In the genomic region with DNA sequence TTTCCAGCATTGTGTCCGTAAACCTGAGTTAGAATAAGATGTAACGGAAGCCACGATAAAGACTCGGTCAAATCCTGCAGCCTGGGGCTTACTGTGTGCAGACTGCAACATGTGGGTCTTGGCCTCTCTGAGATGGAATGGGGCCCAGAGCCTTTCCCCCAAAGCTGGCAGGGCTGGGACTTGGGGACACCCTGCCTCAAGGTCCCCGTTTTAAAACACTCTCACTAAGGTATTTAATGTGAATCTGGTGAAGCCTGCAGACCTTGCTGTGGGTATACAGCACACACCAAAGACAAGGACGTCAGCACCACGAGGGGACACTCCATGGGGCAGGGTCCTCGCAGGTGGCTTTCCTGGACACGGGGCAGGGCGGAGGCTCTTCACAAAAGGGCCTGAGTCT, we compare ENCODE assay signal across 12 cellular contexts. TPM values are rescaled to one million over a fixed set of nuclear protein-coding genes. Genes with fewer than 3 reads are reported as not detected.
DNase-seq lines count a peak whose midpoint lies in the region; ATAC-seq, FAIRE-seq and TF ChIP-seq lines count a peak whose summit lies in the region.
"Had no signal": no experiment of that assay in that cellular context is flagged by ENCODE, and none has a peak within 500 bp of the region (broad histone marks: within the 10 kb centered on the region; RNA-seq: fewer than 3 reads in every experiment).

No MANE protein-coding gene starts in this region.

- H3K4me3 Mint-ChIP-seq in activated naive CD4-positive, alpha-beta T cell treated with anti-CD3 and anti-CD28 coated beads, Interleukin-2, amount 50 U/mL, for 24 hours: peak overlapping the region; percentile 95
- peak overlapping the region; percentile 81 for H3K4me3 Mint-ChIP-seq in stimulated activated effector memory CD8-positive, alpha-beta T cell treated with anti-CD3 and anti-CD28 coated beads, Interleukin-12 subunit alpha, Interleukin-12 subunit beta, amount 100 ng/mL, for 72 hours

- DNase-seq in activated naive CD4-positive, alpha-beta T cell (lab: John Stamatoyannopoulos, UW): no peak
- DNase-seq in GM12878 (ENCODE audit: low read depth, low spot score) (no peak), 8988T (no peak), Right ventricle myocardium inferior (ENCODE audit: missing footprints) (no peak), NK-92 (lab: John Stamatoyannopoulos, UW; ENCODE audit: unreplicated experiment) (no peak)
- no peak for DNase-seq in stimulated activated effector memory CD8-positive, alpha-beta T cell treated with anti-CD3 and anti-CD28 coated beads, Interleukin-12 subunit alpha, Interleukin-12 subunit beta, amount 100 ng/mL, for 72 hours (ENCODE audit: low spot score in 2 of 2)
- DNase-seq: colonic mucosa, NCI-H526 treated with DMSO at 0.1 percent for 48 hours had no signal

- no peaks in the 10 kb centered on the region for H3K27me3 ChIP-seq in Loucy (ENCODE audit: insufficient read depth, low read length, poor library complexity, severe bottlenecking)
- H3K27me3 ChIP-seq in GM12878 (replicated peaks in 1 of 2; ENCODE audit: control insufficient read depth in 2 of 2, insufficient read depth in 2 of 2, low read length in 1 of 2): no peaks in the 10 kb centered on the region
- H3K27me3 ChIP-seq: colonic mucosa had no signal

- H3K4me2 ChIP-seq in Loucy (ENCODE audit: low read depth, low read length, poor library complexity, severe bottlenecking): peak overlapping the region; percentile 97
- peak overlapping the region; percentile 4; the same call in 1 of the 2 replicates for H3K4me2 ChIP-seq in GM12878 (ENCODE audit: control insufficient read depth, insufficient read depth)

- intact Hi-C loops in GM12878 (cut with micrococcal nuclease; ENCODE audit: unreplicated experiment): loop anchor here (1.0 kb wide), 2 partner anchors 99 to 140 kb away; no protein-coding TSS in a partner anchor
- intact Hi-C loops in Right ventricle myocardium inferior (cut with DNase I): loop anchor here (1.0 kb wide), 1 partner anchor 99 kb away; no protein-coding TSS in a partner anchor

- peak overlapping the region; percentile 87 for H3K9ac ChIP-seq in Loucy (ENCODE audit: low read depth, low read length, poor library complexity, severe bottlenecking)
- H3K9ac ChIP-seq in GM12878 (ENCODE audit: control insufficient read depth, insufficient read depth, low read length): no peak overlapping the region

- in situ Hi-C loops in GM12878 (cut with MboI): loop anchor here (5.0 to 25.0 kb wide), 2 partner anchors 94 to 229 kb away; no protein-coding TSS in a partner anchor

- BruUV-seq in GM12878 (replicated peaks; lab: Mats Ljungman, UMichigan): no TSS peak

- TF ChIP-seq POLR2A in GM12878 (IDR thresholded peaks at IDR 0.05; ENCODE audit: low read depth, low read length): no peak

- peak overlapping the region; percentile 95 for H3K4me3 ChIP-seq in Loucy (ENCODE audit: low read length, poor library complexity, severe bottlenecking)
- H3K4me3 ChIP-seq in GM12878: no peak overlapping the region
- H3K4me3 ChIP-seq: colonic mucosa had no signal

- no peaks in the 10 kb centered on the region for H3K9me3 Mint-ChIP-seq in activated naive CD4-positive, alpha-beta T cell treated with anti-CD3 and anti-CD28 coated beads, Interleukin-2, amount 50 U/mL, for 24 hours
- H3K9me3 Mint-ChIP-seq in stimulated activated effector memory CD8-positive, alpha-beta T cell treated with anti-CD3 and anti-CD28 coated beads, Interleukin-12 subunit alpha, Interleukin-12 subunit beta, amount 100 ng/mL, for 72 hours: no peaks in the 10 kb centered on the region

- no peak for TF ChIP-seq CTCF in Loucy (conservative IDR thresholded peaks at IDR 0.05; ENCODE audit: low read length)
- TF ChIP-seq CTCF in GM12878 (IDR thresholded peaks at IDR 0.05 in 2 of 3, conservative IDR thresholded peaks at IDR 0.05 in 1 of 3; ENCODE audit: control insufficient read depth in 2 of 3, extremely low read depth in 1 of 3, insufficient read depth in 1 of 3, low read depth in 3 of 3, low read length in 3 of 3): no peak

- H3K36me3 Mint-ChIP-seq in activated naive CD4-positive, alpha-beta T cell treated with anti-CD3 and anti-CD28 coated beads, Interleukin-2, amount 50 U/mL, for 24 hours: no peaks in the 10 kb centered on the region
- H3K36me3 Mint-ChIP-seq in stimulated activated effector memory CD8-positive, alpha-beta T cell treated with anti-CD3 and anti-CD28 coated beads, Interleukin-12 subunit alpha, Interleukin-12 subunit beta, amount 100 ng/mL, for 72 hours: peaks cover 76% of the 10 kb centered on the region

- WGBS in GM12878 (ENCODE audit: insufficient coverage, insufficient replicate concordance, low lambda C conversion rate, missing lambda C conversion rate): 73% methylated on average over 10 of the region's 10 CpGs

- H3K36me3 ChIP-seq in Loucy (ENCODE audit: insufficient read depth, low read length) (no peaks in the 10 kb centered on the region; the same call in 1 of the 2 replicates), GM12878 (ENCODE audit: control insufficient read depth in 2 of 2, insufficient read depth in 2 of 2, low read length in 1 of 2) (peaks cover 0 to 2% of the 10 kb centered on the region in 2 experiments; a peak in 2 of 4 replicates)
- H3K36me3 ChIP-seq: colonic mucosa had no signal

- no peak for TF ChIP-seq EP300 in GM12878 (IDR thresholded peaks at IDR 0.05; ENCODE audit: borderline replicate concordance in 1 of 2, control insufficient read depth in 1 of 2, low read depth in 2 of 2, low read length in 2 of 2)

- no peaks in the 10 kb centered on the region for H3K27me3 Mint-ChIP-seq in activated naive CD4-positive, alpha-beta T cell treated with anti-CD3 and anti-CD28 coated beads, Interleukin-2, amount 50 U/mL, for 24 hours

- no peak overlapping the region for H3K27ac ChIP-seq in GM12878 (ENCODE audit: control insufficient read depth, insufficient read depth)
- H3K27ac ChIP-seq: colonic mucosa had no signal

- no peaks in the 10 kb centered on the region for H3K9me2 ChIP-seq in Loucy (replicated peaks; ENCODE audit: low read depth, low read length)

- peaks cover 51% of the 10 kb centered on the region for H3K79me2 ChIP-seq in Loucy (ENCODE audit: insufficient read depth, low read length)
- H3K79me2 ChIP-seq in GM12878 (ENCODE audit: control insufficient read depth, insufficient read depth, low read length): peaks cover 39% of the 10 kb centered on the region

- no peak overlapping the region for H3K27ac Mint-ChIP-seq in activated naive CD4-positive, alpha-beta T cell treated with anti-CD3 and anti-CD28 coated beads, Interleukin-2, amount 50 U/mL, for 24 hours
- peak overlapping the region; percentile 78 for H3K27ac Mint-ChIP-seq in stimulated activated effector memory CD8-positive, alpha-beta T cell treated with anti-CD3 and anti-CD28 coated beads, Interleukin-12 subunit alpha, Interleukin-12 subunit beta, amount 100 ng/mL, for 72 hours

- H3K4me1 ChIP-seq in Loucy (ENCODE audit: insufficient read depth, low read length, poor library complexity, severe bottlenecking): peaks cover 33% of the 10 kb centered on the region
- peaks cover 30% of the 10 kb centered on the region for H3K4me1 ChIP-seq in GM12878 (ENCODE audit: control insufficient read depth, insufficient read depth, low read length)

- POLR2A ChIA-PET in GM12878 (lab: Charles Lee): interaction anchor here (0.6 kb wide), 1 partner anchor 277 kb away, joined by 3 read pairs; no protein-coding TSS in a partner anchor

- H3K4me1 Mint-ChIP-seq in activated naive CD4-positive, alpha-beta T cell treated with anti-CD3 and anti-CD28 coated beads, Interleukin-2, amount 50 U/mL, for 24 hours: peaks cover 40% of the 10 kb centered on the region
- peaks cover 53% of the 10 kb centered on the region for H3K4me1 Mint-ChIP-seq in stimulated activated effector memory CD8-positive, alpha-beta T cell treated with anti-CD3 and anti-CD28 coated beads, Interleukin-12 subunit alpha, Interleukin-12 subunit beta, amount 100 ng/mL, for 72 hours

- H3K9me3 ChIP-seq in Loucy (ENCODE audit: insufficient read depth, low read depth, low read length) (no peaks in the 10 kb centered on the region), GM12878 (replicated peaks; ENCODE audit: control insufficient read depth, insufficient read depth, low read length) (no peaks in the 10 kb centered on the region)
- H3K9me3 ChIP-seq: colonic mucosa had no signal

- H2AFZ ChIP-seq in Loucy (ENCODE audit: low read length): no peak overlapping the region
- no peak overlapping the region for H2AFZ ChIP-seq in GM12878 (ENCODE audit: control insufficient read depth, low read depth, low read length)

- ATAC-seq in GM12878 (no peak), Right ventricle myocardium inferior (no peak)
- no peak for ATAC-seq in stimulated activated effector memory CD8-positive, alpha-beta T cell treated with anti-CD3 and anti-CD28 coated beads, Interleukin-12 subunit alpha, Interleukin-12 subunit beta, amount 100 ng/mL, for 72 hours
- ATAC-seq: esophagus mucosa, left lobe of liver had no signal

- no peaks in the 10 kb centered on the region for H3F3A ChIP-seq in Loucy (ENCODE audit: low read depth)

- TF ChIP-seq RAD21 in GM12878 (IDR thresholded peaks at IDR 0.05; ENCODE audit: insufficient read depth, low read depth, low read length): no peak

- RAD21 ChIA-PET in GM12878 (lab: Charles Lee; ENCODE audit: unreplicated experiment): interaction anchor here (0.7 to 1.1 kb wide), 2 partner anchors 13 to 100 kb away, joined by 3 read pairs; no protein-coding TSS in a partner anchor

- CTCF ChIA-PET in GM12878 (lab: Yijun Ruan, JAX): interaction anchor here (0.8 to 3.1 kb wide), 3 partner anchors 43 to 244 kb away, joined by 3 to 17 read pairs (median 3); no protein-coding TSS in a partner anchor

- peaks cover 21% of the 10 kb centered on the region for H4K20me1 ChIP-seq in Loucy (ENCODE audit: insufficient read depth, low read length, poor library complexity, severe bottlenecking)
- H4K20me1 ChIP-seq in GM12878 (ENCODE audit: control insufficient read depth, insufficient read depth): no peaks in the 10 kb centered on the region

- SMC1A ChIA-PET in GM12878 (lab: Charles Lee; ENCODE audit: uncharacterized antibody, unreplicated experiment): no interaction called here

- no peak for FAIRE-seq in GM12878 (lab: Jason Lieb, UNC)

RNA-seq across cellular contexts. Expression of a gene that starts 2.1 kb away (rescaled TPM):
- total RNA-seq in GM12878 (2013; cell fraction: nucleolus; rRNA removed): 43.1 and 61.9 TPM in 2 replicates
- total RNA-seq in GM12878 (2014; rRNA removed) (97.9 and 107 TPM in 2 replicates), GM12878 (2014; rRNA removed; fragmentation: Illumina TruSeq; extraction: Trizol) (91.4 and 105 TPM in 2 replicates), GM12878 (2021) (95.6 and 99.9 TPM in 2 replicates), Right ventricle myocardium inferior (58.0 TPM)
- polyA plus RNA-seq in GM12878 (2011; ENCODE audit: low read depth): 142 TPM
- polyA plus RNA-seq in GM12878 (2011; rRNA removed) (140 and 160 TPM in 2 replicates), GM12878 (2014; fragmentation: Illumina TruSeq; extraction: Trizol) (36.2 and 53.0 TPM in 2 replicates), GM12878 (2014; fragmentation: Nextera tagmentation; extraction: Ambion mirVana) (10 to 100 TPM; 22.0 to 71.5 TPM), GM12878 (2014; rRNA removed) (122 and 133 TPM in 2 replicates), GM12878 (2016; fragmentation: Nextera tagmentation; extraction: Ambion mirVana) (100 to 1,000 TPM; 295 to 307 TPM)
- polyA plus RNA-seq in GM12878 (2011; cell fraction: cytosol; rRNA removed): 73.5 and 95.5 TPM in 2 replicates
- polyA plus RNA-seq in GM12878 (2011; cell fraction: nucleus; rRNA removed): 77.4 and 78.7 TPM in 2 replicates
- polyA plus RNA-seq in GM12878 (2012): 85.0 and 88.2 TPM in 2 replicates
- 16.9 and 31.7 TPM in 2 replicates for polyA minus RNA-seq in GM12878 (2011; rRNA and poly(A)+ RNA removed)
- 10.7 and 11.9 TPM in 2 replicates for polyA minus RNA-seq in GM12878 (2011; cell fraction: cytosol; rRNA and poly(A)+ RNA removed)
- 7.6 and 17.1 TPM in 2 replicates for polyA minus RNA-seq in GM12878 (2011; cell fraction: nucleus; rRNA and poly(A)+ RNA removed)

RNA-seq across cellular contexts. Expression of a gene that starts 2.3 kb away (rescaled TPM):
- total RNA-seq in GM12878 (2013; cell fraction: nucleolus; rRNA removed): 73.0 and 82.8 TPM in 2 replicates
- total RNA-seq in GM12878 (2014; rRNA removed) (14.6 and 15.9 TPM in 2 replicates), GM12878 (2014; rRNA removed; fragmentation: Illumina TruSeq; extraction: Trizol) (4.5 and 4.8 TPM in 2 replicates), GM12878 (2021) (26.7 and 35.3 TPM in 2 replicates), Right ventricle myocardium inferior (11.1 TPM)
- 6.1 TPM for polyA plus RNA-seq in GM12878 (2011; ENCODE audit: low read depth)
- polyA plus RNA-seq in GM12878 (2011; rRNA removed) (5.4 and 10.2 TPM in 2 replicates), GM12878 (2014; fragmentation: Illumina TruSeq; extraction: Trizol) (2.7 and 5.8 TPM in 2 replicates), GM12878 (2014; fragmentation: Nextera tagmentation; extraction: Ambion mirVana) (1 to 10 TPM in 1 of 2 experiments, under 1 TPM in 1; 0.87 to 1.6 TPM), GM12878 (2014; rRNA removed) (36.7 and 39.3 TPM in 2 replicates), GM12878 (2016; fragmentation: Nextera tagmentation; extraction: Ambion mirVana) (1 to 10 TPM; 3.1 to 3.7 TPM)
- 12.9 and 26.8 TPM in 2 replicates for polyA plus RNA-seq in GM12878 (2011; cell fraction: cytosol; rRNA removed)
- 286 and 400 TPM in 2 replicates for polyA plus RNA-seq in GM12878 (2011; cell fraction: nucleus; rRNA removed)
- polyA plus RNA-seq in GM12878 (2012): 18.3 and 24.7 TPM in 2 replicates
- 9.4 and 15.3 TPM in 2 replicates for polyA minus RNA-seq in GM12878 (2011; rRNA and poly(A)+ RNA removed)
- 5.8 and 11.0 TPM in 2 replicates for polyA minus RNA-seq in GM12878 (2011; cell fraction: cytosol; rRNA and poly(A)+ RNA removed)
- 50.7 and 71.4 TPM in 2 replicates for polyA minus RNA-seq in GM12878 (2011; cell fraction: nucleus; rRNA and poly(A)+ RNA removed)

RNA-seq across cellular contexts. Expression of a gene that starts 18.4 kb away (rescaled TPM):
- 11.0 and 14.3 TPM in 2 replicates for total RNA-seq in GM12878 (2013; cell fraction: nucleolus; rRNA removed)
- 8.0 and 10.2 TPM in 2 replicates for total RNA-seq in GM12878 (2014; rRNA removed)
- total RNA-seq in GM12878 (2014; rRNA removed; fragmentation: Illumina TruSeq; extraction: Trizol): 3.0 and 3.3 TPM in 2 replicates
- total RNA-seq in GM12878 (2021): 15.2 and 17.3 TPM in 2 replicates
- polyA plus RNA-seq in GM12878 (2011; ENCODE audit: low read depth): 2.8 TPM
- 1.3 and 2.9 TPM in 2 replicates for polyA plus RNA-seq in GM12878 (2011; rRNA removed)
- polyA plus RNA-seq in GM12878 (2011; cell fraction: cytosol; rRNA removed): 3.6 and 6.3 TPM in 2 replicates
- polyA plus RNA-seq in GM12878 (2011; cell fraction: nucleus; rRNA removed): 20.6 and 36.0 TPM in 2 replicates
- polyA plus RNA-seq in GM12878 (2012): 9.0 and 10.9 TPM in 2 replicates
- 0.17 and 1.3 TPM in 2 replicates for polyA plus RNA-seq in GM12878 (2014; fragmentation: Illumina TruSeq; extraction: Trizol)
- polyA plus RNA-seq in GM12878 (2014; fragmentation: Nextera tagmentation; extraction: Ambion mirVana): under 1 TPM; 0.05 to 0.64 TPM
- polyA plus RNA-seq in GM12878 (2014; rRNA removed): 13.7 and 16.6 TPM in 2 replicates
- polyA plus RNA-seq in GM12878 (2016; fragmentation: Nextera tagmentation; extraction: Ambion mirVana): 10 to 100 TPM; 14.1 to 14.3 TPM
- 1.1 and 3.3 TPM in 2 replicates for polyA minus RNA-seq in GM12878 (2011; rRNA and poly(A)+ RNA removed)
- 6.8 TPM in 2 replicates for polyA minus RNA-seq in GM12878 (2011; cell fraction: cytosol; rRNA and poly(A)+ RNA removed)
- polyA minus RNA-seq in GM12878 (2011; cell fraction: nucleus; rRNA and poly(A)+ RNA removed): 3.3 and 7.2 TPM in 2 replicates
- 8.9 TPM for total RNA-seq in Right ventricle myocardium inferior

RNA-seq across cellular contexts. Expression of a gene that starts 53.9 kb away (rescaled TPM):
- total RNA-seq in GM12878 (2013; cell fraction: nucleolus; rRNA removed): 50.7 and 60.3 TPM in 2 replicates
- total RNA-seq in GM12878 (2014; rRNA removed): 31.2 and 32.0 TPM in 2 replicates
- 9.6 and 10.2 TPM in 2 replicates for total RNA-seq in GM12878 (2014; rRNA removed; fragmentation: Illumina TruSeq; extraction: Trizol)
- total RNA-seq in GM12878 (2021): 60.1 and 67.9 TPM in 2 replicates
- polyA plus RNA-seq in GM12878 (2011; ENCODE audit: low read depth): 14.8 TPM
- 6.5 and 10.5 TPM in 2 replicates for polyA plus RNA-seq in GM12878 (2011; rRNA removed)
- 18.4 and 22.5 TPM in 2 replicates for polyA plus RNA-seq in GM12878 (2011; cell fraction: cytosol; rRNA removed)
- 70.0 and 83.7 TPM in 2 replicates for polyA plus RNA-seq in GM12878 (2011; cell fraction: nucleus; rRNA removed)
- polyA plus RNA-seq in GM12878 (2012): 41.1 and 42.1 TPM in 2 replicates
- polyA plus RNA-seq in GM12878 (2014; fragmentation: Illumina TruSeq; extraction: Trizol): 3.6 and 12.2 TPM in 2 replicates
- polyA plus RNA-seq in GM12878 (2014; fragmentation: Nextera tagmentation; extraction: Ambion mirVana): 1 to 10 TPM in 1 of 2 experiments, under 1 TPM in 1; 0.52 to 3.2 TPM
- polyA plus RNA-seq in GM12878 (2014; rRNA removed): 36.3 and 47.7 TPM in 2 replicates
- polyA plus RNA-seq in GM12878 (2016; fragmentation: Nextera tagmentation; extraction: Ambion mirVana): 10 to 100 TPM; 43.9 to 47.9 TPM
- polyA minus RNA-seq in GM12878 (2011; rRNA and poly(A)+ RNA removed): 24.6 and 35.5 TPM in 2 replicates
- 21.8 and 36.5 TPM in 2 replicates for polyA minus RNA-seq in GM12878 (2011; cell fraction: cytosol; rRNA and poly(A)+ RNA removed)
- 20.4 and 33.5 TPM in 2 replicates for polyA minus RNA-seq in GM12878 (2011; cell fraction: nucleus; rRNA and poly(A)+ RNA removed)
- total RNA-seq in Right ventricle myocardium inferior: 44.6 TPM
